9 cellular contexts compared by ENCODE assay signal in the genomic region with DNA sequence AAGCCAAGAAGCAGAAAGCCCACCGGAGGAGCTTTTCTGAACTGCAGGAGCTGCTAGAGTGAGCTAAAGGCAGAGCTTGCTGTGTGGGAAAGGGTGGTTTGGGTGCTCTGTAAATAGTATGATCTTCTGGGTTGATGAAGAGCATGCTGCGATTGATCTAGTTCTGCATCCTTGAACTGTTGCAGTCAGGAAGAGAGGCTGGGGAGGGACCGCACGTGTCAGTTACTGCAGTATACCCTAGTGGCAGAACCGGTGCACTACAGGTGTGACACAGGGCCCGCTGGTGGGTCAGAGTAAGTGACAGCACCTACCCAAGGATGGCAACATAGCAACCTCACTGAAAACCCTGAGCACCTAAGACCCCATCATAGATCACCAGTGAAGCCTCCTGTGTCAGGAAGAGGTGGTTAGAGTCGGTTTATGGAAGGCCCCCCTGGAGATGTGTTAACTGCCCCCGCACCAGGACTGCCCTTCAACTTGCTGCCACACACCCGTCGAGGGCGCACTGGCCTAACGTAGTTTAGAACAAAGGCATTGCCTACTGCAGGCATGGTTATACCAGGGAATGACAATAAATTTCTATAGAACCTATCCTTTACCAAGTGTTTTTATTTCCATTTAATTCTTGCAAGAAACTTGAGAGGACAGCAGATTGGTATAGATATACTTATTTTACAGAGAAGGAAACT.
DNase-seq lines count a peak whose midpoint lies in the region; ATAC-seq, FAIRE-seq and TF ChIP-seq lines count a peak whose summit lies in the region.
"Had no signal": no experiment of that assay in that cellular context is flagged by ENCODE, and none has a peak within 500 bp of the region (broad histone marks: within the 10 kb centered on the region; RNA-seq: fewer than 3 reads in every experiment).

No MANE protein-coding gene starts in this region.

- no peaks in the 10 kb centered on the region for H3K9me3 ChIP-seq in GM12878 (replicated peaks; ENCODE audit: control insufficient read depth, insufficient read depth, low read length)
- H3K9me3 ChIP-seq in neural cell (ENCODE audit: low read length) = no peaks in the 10 kb centered on the region

- H3K27me3 ChIP-seq in GM12878 (replicated peaks in 1 of 2; ENCODE audit: control insufficient read depth in 2 of 2, insufficient read depth in 2 of 2, low read length in 1 of 2) (peaks cover 2 to 7% of the 10 kb centered on the region in 2 experiments; a peak in 3 of 4 replicates), neural cell (ENCODE audit: insufficient read depth, low read depth, low read length) (no peaks in the 10 kb centered on the region)

- in situ Hi-C loops in GM12878 (cut with MboI) = no loop called here

- CTCF ChIA-PET in GM12878 (lab: Yijun Ruan, JAX) = interaction anchor here (0.9 to 11.8 kb wide), 9 partner anchors 17 to 190 kb away, joined by 3 to 129 read pairs (median 7); no protein-coding TSS in a partner anchor

- H2AFZ ChIP-seq in GM12878 (ENCODE audit: control insufficient read depth, low read depth, low read length) (no peak overlapping the region), neural cell (ENCODE audit: low read depth, low read length) (no peak overlapping the region)

- H3K79me2 ChIP-seq in GM12878 (ENCODE audit: control insufficient read depth, insufficient read depth, low read length) (no peaks in the 10 kb centered on the region), neural cell (replicated peaks; ENCODE audit: insufficient read depth, low read length) (no peaks in the 10 kb centered on the region)

- no TSS peak for BruUV-seq in GM12878 (replicated peaks; lab: Mats Ljungman, UMichigan)

- peak; percentile 93 for ATAC-seq in HG03103 (IDR thresholded peaks at IDR 0.05; ENCODE audit: low read depth, unreplicated experiment)
- peak; percentile 99 for ATAC-seq in GM12878

- TF ChIP-seq CTCF in GM12878 (IDR thresholded peaks at IDR 0.05 in 2 of 3, conservative IDR thresholded peaks at IDR 0.05 in 1 of 3; ENCODE audit: control insufficient read depth in 2 of 3, extremely low read depth in 1 of 3, insufficient read depth in 1 of 3, low read depth in 3 of 3, low read length in 3 of 3) (peak; percentile 40 to 80 (median 74)), neural cell (IDR thresholded peaks at IDR 0.05; ENCODE audit: poor library complexity, severe bottlenecking) (peak; percentile 46)

- SMC1A ChIA-PET in GM12878 (lab: Charles Lee; ENCODE audit: uncharacterized antibody, unreplicated experiment) = interaction anchor here (0.8 to 2.5 kb wide), 10 partner anchors 12 to 192 kb away, joined by 3 to 15 read pairs (median 4); no protein-coding TSS in a partner anchor

- RAD21 ChIA-PET in GM12878 (lab: Charles Lee; ENCODE audit: unreplicated experiment) = interaction anchor here (0.7 to 3.1 kb wide), 5 partner anchors 19 to 309 kb away, joined by 3 to 16 read pairs (median 3); no protein-coding TSS in a partner anchor

- DNase-seq in DMS 273 (lab: John Stamatoyannopoulos, UW; ENCODE audit: unreplicated experiment) (peak; percentile 57), DMS 273 treated with DMSO at 0.1 percent for 48 hours (lab: John Stamatoyannopoulos, UW) (no peak), T-helper 1 cell (peak in 4 of 5 donors; percentile 24 to 40 (median 34)), GM12878 (ENCODE audit: low read depth, low spot score) (no peak), NCI-H345 treated with DMSO at 0.1 percent for 48 hours (lab: John Stamatoyannopoulos, UW; ENCODE audit: unreplicated experiment) (no peak), NCI-H526 treated with DMSO at 0.1 percent for 48 hours (lab: John Stamatoyannopoulos, UW) (no peak)

- TF ChIP-seq RAD21 in GM12878 (IDR thresholded peaks at IDR 0.05; ENCODE audit: insufficient read depth, low read depth, low read length) = no peak
- TF ChIP-seq RAD21 in neural cell (conservative IDR thresholded peaks at IDR 0.05) = no peak

- no peaks in the 10 kb centered on the region for H3K9me2 ChIP-seq in neural cell (ENCODE audit: insufficient read depth, low read length)

- H3K27ac ChIP-seq in GM12878 (ENCODE audit: control insufficient read depth, insufficient read depth) = no peak overlapping the region
- no peak overlapping the region for H3K27ac ChIP-seq in neural cell (ENCODE audit: low read length)

- no peaks in the 10 kb centered on the region for H3K4me1 ChIP-seq in GM12878 (ENCODE audit: control insufficient read depth, insufficient read depth, low read length)

- H3K4me3 ChIP-seq in GM12878 = no peak overlapping the region
- no peak overlapping the region for H3K4me3 ChIP-seq in neural cell (ENCODE audit: low read length)

- no peaks in the 10 kb centered on the region for H3F3A ChIP-seq in neural cell (ENCODE audit: insufficient read depth, low read length, poor library complexity, severe bottlenecking)

- no peaks in the 10 kb centered on the region for H4K20me1 ChIP-seq in GM12878 (ENCODE audit: control insufficient read depth, insufficient read depth)
- no peaks in the 10 kb centered on the region for H4K20me1 ChIP-seq in neural cell (ENCODE audit: insufficient read depth)

- 44% methylated on average over 12 of the region's 12 CpGs for WGBS in GM12878 (ENCODE audit: insufficient coverage, insufficient replicate concordance, low lambda C conversion rate, missing lambda C conversion rate)

- H3K36me3 ChIP-seq in GM12878 (ENCODE audit: control insufficient read depth in 2 of 2, insufficient read depth in 2 of 2, low read length in 1 of 2) (no peaks in the 10 kb centered on the region), neural cell (ENCODE audit: insufficient read depth, low read length) (no peaks in the 10 kb centered on the region)

- POLR2A ChIA-PET in GM12878 (lab: Charles Lee) = no interaction called here

- no peak overlapping the region for H3K9ac ChIP-seq in GM12878 (ENCODE audit: control insufficient read depth, insufficient read depth, low read length)
- H3K9ac ChIP-seq in neural cell (ENCODE audit: low read length) = no peak overlapping the region

- TF ChIP-seq EP300 in GM12878 (IDR thresholded peaks at IDR 0.05; ENCODE audit: borderline replicate concordance in 1 of 2, control insufficient read depth in 1 of 2, low read depth in 2 of 2, low read length in 2 of 2) = no peak
- TF ChIP-seq EP300 in neural cell (conservative IDR thresholded peaks at IDR 0.05; ENCODE audit: poor library complexity, severe bottlenecking) = no peak

- TF ChIP-seq POLR2A in GM12878 (IDR thresholded peaks at IDR 0.05; ENCODE audit: low read depth, low read length) = no peak

- H3K4me2 ChIP-seq in GM12878 (ENCODE audit: control insufficient read depth, insufficient read depth) (no peak overlapping the region), neural cell (ENCODE audit: low read length) (no peak overlapping the region)

- peak; percentile 86 for FAIRE-seq in GM12878 (lab: Jason Lieb, UNC)
- FAIRE-seq: A204.1 had no signal

- intact Hi-C loops in GM12878 (cut with micrococcal nuclease; ENCODE audit: unreplicated experiment) = no loop called here

TF ChIP-seq in GM12878, 131 proteins besides CTCF, POLR2A, EP300 and RAD21:
- TF ChIP-seq HDAC6 (IDR thresholded peaks at IDR 0.05; ENCODE audit: unreplicated experiment) = no peak
- peak; percentile 79 to 84 for TF ChIP-seq BHLHE40 (IDR thresholded peaks at IDR 0.05; ENCODE audit: borderline replicate concordance in 1 of 2, low read depth in 2 of 2, low read length in 1 of 2)
- TF ChIP-seq SMC3 (IDR thresholded peaks at IDR 0.05; ENCODE audit: borderline replicate concordance, low read length) = peak; percentile 35; the same call in 1 of the 2 replicates
- no peak for TF ChIP-seq NFYA (IDR thresholded peaks at IDR 0.05; ENCODE audit: borderline replicate concordance, low read depth, low read length)
TF ChIP-seq in GM12878: peak in this region for 2.

TF ChIP-seq in neural cell, 6 proteins besides CTCF, POLR2A, EP300 and RAD21:
- no peak for TF ChIP-seq TAF1 (IDR thresholded peaks at IDR 0.05; ENCODE audit: low read depth)
- TF ChIP-seq SMC3 (conservative IDR thresholded peaks at IDR 0.05; ENCODE audit: poor library complexity) = no peak
- no peak for TF ChIP-seq POLR2AphosphoS5 (IDR thresholded peaks at IDR 0.05)
- no peak for TF ChIP-seq MXI1 (conservative IDR thresholded peaks at IDR 0.05; ENCODE audit: poor library complexity, severe bottlenecking)
- TF ChIP-seq, protein P1, sequence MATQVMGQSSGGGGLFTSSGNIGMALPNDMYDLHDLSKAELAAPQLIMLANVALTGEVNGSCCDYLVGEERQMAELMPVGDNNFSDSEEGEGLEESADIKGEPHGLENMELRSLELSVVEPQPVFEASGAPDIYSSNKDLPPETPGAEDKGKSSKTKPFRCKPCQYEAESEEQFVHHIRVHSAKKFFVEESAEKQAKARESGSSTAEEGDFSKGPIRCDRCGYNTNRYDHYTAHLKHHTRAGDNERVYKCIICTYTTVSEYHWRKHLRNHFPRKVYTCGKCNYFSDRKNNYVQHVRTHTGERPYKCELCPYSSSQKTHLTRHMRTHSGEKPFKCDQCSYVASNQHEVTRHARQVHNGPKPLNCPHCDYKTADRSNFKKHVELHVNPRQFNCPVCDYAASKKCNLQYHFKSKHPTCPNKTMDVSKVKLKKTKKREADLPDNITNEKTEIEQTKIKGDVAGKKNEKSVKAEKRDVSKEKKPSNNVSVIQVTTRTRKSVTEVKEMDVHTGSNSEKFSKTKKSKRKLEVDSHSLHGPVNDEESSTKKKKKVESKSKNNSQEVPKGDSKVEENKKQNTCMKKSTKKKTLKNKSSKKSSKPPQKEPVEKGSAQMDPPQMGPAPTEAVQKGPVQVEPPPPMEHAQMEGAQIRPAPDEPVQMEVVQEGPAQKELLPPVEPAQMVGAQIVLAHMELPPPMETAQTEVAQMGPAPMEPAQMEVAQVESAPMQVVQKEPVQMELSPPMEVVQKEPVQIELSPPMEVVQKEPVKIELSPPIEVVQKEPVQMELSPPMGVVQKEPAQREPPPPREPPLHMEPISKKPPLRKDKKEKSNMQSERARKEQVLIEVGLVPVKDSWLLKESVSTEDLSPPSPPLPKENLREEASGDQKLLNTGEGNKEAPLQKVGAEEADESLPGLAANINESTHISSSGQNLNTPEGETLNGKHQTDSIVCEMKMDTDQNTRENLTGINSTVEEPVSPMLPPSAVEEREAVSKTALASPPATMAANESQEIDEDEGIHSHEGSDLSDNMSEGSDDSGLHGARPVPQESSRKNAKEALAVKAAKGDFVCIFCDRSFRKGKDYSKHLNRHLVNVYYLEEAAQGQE (IDR thresholded peaks at IDR 0.05; ENCODE audit: borderline replicate concordance) = no peak
- TF ChIP-seq EZH2 (IDR thresholded peaks at IDR 0.05; ENCODE audit: borderline replicate concordance, insufficient read depth, low read length, poor library complexity, severe bottlenecking) = no peak

Comparison
In these comparisons a context has a peak if more than half of its experiments do, and no peak if none do; other contexts are left out.
1. DNase-seq: peak in DMS 273 (single experiment) and T-helper 1 cell (4 of 5); none in DMS 273 treated with DMSO at 0.1 percent for 48 hours (single experiment), GM12878 (single experiment), NCI-H345 treated with DMSO at 0.1 percent for 48 hours (single experiment) and NCI-H526 treated with DMSO at 0.1 percent for 48 hours (single experiment).